In genomic region chr12:82517027-82517426, GRCh38 we compare ENCODE assay signal across 8 cellular contexts.
A peak's percentile ranks its signal among the peaks of the same experiment; 100 is the strongest.
DNase-seq lines count a peak whose midpoint lies in the region; ATAC-seq and TF ChIP-seq lines count a peak whose summit lies in the region.

No MANE protein-coding gene starts in this region.

- H3K27ac ChIP-seq in WERI-Rb-1 = no peak overlapping the region
- no peak overlapping the region for H3K27ac ChIP-seq in testis

- H3K36me3 Mint-ChIP-seq in osteocyte (ENCODE audit: unreplicated experiment) (no peaks in the 10 kb centered on the region), T-cell (no peaks in the 10 kb centered on the region)

- ATAC-seq in GM19372 (IDR thresholded peaks at IDR 0.05; ENCODE audit: low read depth, unreplicated experiment) (peak; percentile 81), HG03354 (IDR thresholded peaks at IDR 0.05; ENCODE audit: poor library complexity, severe bottlenecking, unreplicated experiment) (peak; percentile 83), T-cell (replicated peaks in 1 of 4) (no peak)

- H3K4me3 Mint-ChIP-seq in osteocyte (ENCODE audit: unreplicated experiment) (no peak overlapping the region), T-cell (no peak overlapping the region)

- no peaks in the 10 kb centered on the region for H3K4me1 ChIP-seq in testis

- no peak for DNase-seq in BJ (ENCODE audit: low read depth)
- peak; percentile 21 for DNase-seq in WERI-Rb-1
- no peak for DNase-seq in osteocyte (ENCODE audit: extremely low spot score, unreplicated experiment)
- DNase-seq in testis = no peak
- DNase-seq in T-cell = no peak
- DNase-seq in activated CD4-positive, alpha-beta T cell treated with anti-CD3 and anti-CD28 coated beads for 48 hours = no peak

- CTCF ChIA-PET in BJ (lab: Yijun Ruan, JAX) (interaction anchor here (0.6 to 1.3 kb wide), 3 partner anchors 13 to 108 kb away, joined by 3 to 4 read pairs (median 3); no protein-coding TSS in a partner anchor), T-cell (lab: Charles Lee) (interaction anchor here in 1 of 2 donors (0.6 kb wide), 1 partner anchor 182 kb away, joined by 3 read pairs; no protein-coding TSS in a partner anchor)

- TF ChIP-seq CTCF in BJ (IDR thresholded peaks at IDR 0.05; ENCODE audit: insufficient read depth, low read depth, low read length) (peak; percentile 49), WERI-Rb-1 (IDR thresholded peaks at IDR 0.05; ENCODE audit: low read depth, low read length) (peak; percentile 76), osteocyte (IDR thresholded peaks at IDR 0.05) (peak; percentile 29), testis (IDR thresholded peaks at IDR 0.05) (no peak)

- no peak overlapping the region for H3K4me3 ChIP-seq in BJ (ENCODE audit: low read depth, low read length)
- H3K4me3 ChIP-seq in WERI-Rb-1 (ENCODE audit: low read depth, low read length) = no peak overlapping the region
- H3K4me3 ChIP-seq in testis = no peak overlapping the region

- peaks cover 4% of the 10 kb centered on the region for H3K27me3 Mint-ChIP-seq in osteocyte (ENCODE audit: unreplicated experiment)
- peaks cover 0 to 3% of the 10 kb centered on the region in 2 donors for H3K27me3 Mint-ChIP-seq in T-cell

- intact Hi-C loops in testis (cut with DNase I; ENCODE audit: low total_unique reads) = no loop called here

- H3K27me3 ChIP-seq in BJ (ENCODE audit: control insufficient read depth, insufficient read depth, low read length) = no peaks in the 10 kb centered on the region
- H3K27me3 ChIP-seq in WERI-Rb-1 (ENCODE audit: insufficient read depth, low read depth, severe bottlenecking) = no peaks in the 10 kb centered on the region
- H3K27me3 ChIP-seq in testis = no peaks in the 10 kb centered on the region

- H3K9me3 ChIP-seq in WERI-Rb-1 (ENCODE audit: severe bottlenecking) = no peaks in the 10 kb centered on the region
- H3K9me3 ChIP-seq in testis = no peaks in the 10 kb centered on the region

- H3K9me3 Mint-ChIP-seq in osteocyte (ENCODE audit: unreplicated experiment) (no peaks in the 10 kb centered on the region), T-cell (no peaks in the 10 kb centered on the region)

- no peaks in the 10 kb centered on the region for H3K4me1 Mint-ChIP-seq in osteocyte (ENCODE audit: unreplicated experiment)
- H3K4me1 Mint-ChIP-seq in T-cell = no peaks in the 10 kb centered on the region

- TF ChIP-seq POLR2A in testis (IDR thresholded peaks at IDR 0.05) = no peak

- H3K27ac Mint-ChIP-seq in osteocyte (ENCODE audit: unreplicated experiment) = no peak overlapping the region
- no peak overlapping the region for H3K27ac Mint-ChIP-seq in T-cell

- POLR2A ChIA-PET in BJ (lab: Charles Lee) (no interaction called here), T-cell (lab: Charles Lee) (no interaction called here)

- H3K36me3 ChIP-seq in BJ (ENCODE audit: control insufficient read depth, insufficient read depth, low read length) (no peaks in the 10 kb centered on the region), WERI-Rb-1 (no peaks in the 10 kb centered on the region), testis (ENCODE audit: low read depth, missing control alignments) (no peaks in the 10 kb centered on the region)

Comparison
In these comparisons a context has a peak if more than half of its experiments do, and no peak if none do; other contexts are left out.
1. CTCF ChIP-seq: peak in BJ (single experiment), WERI-Rb-1 (single experiment) and osteocyte (single experiment); none in testis (0 of 3).
2. ATAC-seq: peak in GM19372 (single experiment) and HG03354 (single experiment); none in T-cell (0 of 4).